22 cellular contexts compared by ENCODE assay signal in the genomic region with DNA sequence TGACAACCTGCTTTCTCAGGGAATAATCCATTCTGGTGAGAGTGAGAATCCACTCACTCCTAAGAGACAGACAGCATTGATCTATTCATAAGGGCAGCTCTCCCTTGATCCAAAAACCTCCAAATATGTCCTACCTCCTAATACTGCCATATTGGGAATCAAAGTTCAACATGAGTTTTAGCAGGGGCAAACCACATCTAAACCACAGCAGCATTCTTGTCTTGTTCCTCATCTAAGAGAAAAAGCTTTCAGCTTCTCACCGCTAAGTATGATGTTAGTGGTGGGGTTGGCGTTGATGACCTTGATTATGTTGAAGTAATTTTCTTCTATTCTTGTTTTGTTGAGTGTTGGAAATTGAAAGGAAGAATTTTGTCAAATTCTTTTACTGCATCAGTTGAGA.
DNase-seq lines count a peak whose midpoint lies in the region; ATAC-seq, FAIRE-seq and TF ChIP-seq lines count a peak whose summit lies in the region.
"Had no signal": no experiment of that assay in that cellular context is flagged by ENCODE, and none has a peak within 500 bp of the region (broad histone marks: within the 10 kb centered on the region; RNA-seq: fewer than 3 reads in every experiment).

No MANE protein-coding gene starts in this region.

- 68% methylated on average over 2 of the region's 2 CpGs for WGBS in mesenchymal stem cell

- H2AFZ ChIP-seq in mesenchymal stem cell (ENCODE audit: low read depth, low read length) (no peak overlapping the region), PC-9 (no peak overlapping the region)
- H2AFZ ChIP-seq: GM23338 had no signal

- H3K27me3 ChIP-seq in mesenchymal stem cell (ENCODE audit: control insufficient read depth in 1 of 2, insufficient read depth in 1 of 2, low read length in 2 of 2) (peaks cover 0 to 2% of the 10 kb centered on the region in 2 experiments), PC-9 (ENCODE audit: insufficient read depth, low read depth) (no peaks in the 10 kb centered on the region)
- H3K27me3 ChIP-seq: BE2C had no signal

- no peak overlapping the region for H3K23ac ChIP-seq in mesenchymal stem cell (ENCODE audit: low read length in 2 of 2)

- no peak overlapping the region for H3K14ac ChIP-seq in mesenchymal stem cell (ENCODE audit: low read length in 2 of 2)

- H3K9me3 ChIP-seq in mesenchymal stem cell (ENCODE audit: control insufficient read depth, low read length) = no peaks in the 10 kb centered on the region
- no peaks in the 10 kb centered on the region for H3K9me3 ChIP-seq in PC-9 (ENCODE audit: insufficient read depth, low read depth)
- H3K9me3 ChIP-seq: BE2C had no signal

- H3K79me1 ChIP-seq in mesenchymal stem cell (replicated peaks; ENCODE audit: low read length, poor library complexity, severe bottlenecking) = no peaks in the 10 kb centered on the region

- no peak overlapping the region for H4K8ac ChIP-seq in mesenchymal stem cell (ENCODE audit: low read length)

- no peaks in the 10 kb centered on the region for H4K20me1 ChIP-seq in PC-9 (ENCODE audit: insufficient read depth)

- DNase-seq in GM19239 (ENCODE audit: insufficient read length, low spot score) = no peak
- peak; percentile 6 for DNase-seq in OCI-M1 (lab: John Stamatoyannopoulos, UW)
- peak; percentile 16 for DNase-seq in astrocyte of the cerebellum (ENCODE audit: low read depth)
- peak; percentile 31 for DNase-seq in mesenchymal stem cell
- DNase-seq in PC-9 = no peak
- no peak for DNase-seq in stimulated activated CD4-positive, alpha-beta T cell treated with anti-CD3 and anti-CD28 coated beads, Interleukin-2, amount 100 ng/mL, for 48 hours
- DNase-seq: BE2C; CD4-positive, CD25-positive, alpha-beta regulatory T cell; COR-L47; DMS 273 treated with DMSO at 0.1 percent for 48 hours; GDM1; KG1; NCI-H1105; NCI-H2081; NCI-H446 treated with DMSO at 0.1 percent for 48 hours; SHP77 had no signal

- BruUV-seq in PC-9 (replicated peaks; lab: Mats Ljungman, UMichigan) = no TSS peak

- no peak overlapping the region for H3K4ac ChIP-seq in mesenchymal stem cell (ENCODE audit: low read depth in 1 of 2, low read length in 2 of 2)

- no peak overlapping the region for H3K4me2 ChIP-seq in mesenchymal stem cell (ENCODE audit: low read length, poor library complexity, severe bottlenecking)
- no peak overlapping the region for H3K4me2 ChIP-seq in PC-9
- H3K4me2 ChIP-seq: GM23338 had no signal

- no peak overlapping the region for H2BK5ac ChIP-seq in mesenchymal stem cell (ENCODE audit: low read depth, low read length, poor library complexity, severe bottlenecking)

- in situ Hi-C loops in astrocyte of the cerebellum (cut with HindIII; ENCODE audit: low sequenced_read_pairs) = no loop called here

- H3K79me2 ChIP-seq in PC-9 (ENCODE audit: low read depth) = no peaks in the 10 kb centered on the region

- no peak overlapping the region for H2BK120ac ChIP-seq in mesenchymal stem cell (ENCODE audit: low read depth, low read length)

- POLR2A ChIA-PET in PC-9 (lab: Charles Lee; ENCODE audit: unreplicated experiment) = no interaction called here

- ATAC-seq in GM21576 (IDR thresholded peaks at IDR 0.05; ENCODE audit: unreplicated experiment) (no peak), HG02623 (IDR thresholded peaks at IDR 0.05; ENCODE audit: unreplicated experiment) (no peak)
- ATAC-seq: GM23338, HCT116 had no signal

- no peaks in the 10 kb centered on the region for H3K9me2 ChIP-seq in PC-9 (ENCODE audit: insufficient read depth)

- no peak overlapping the region for H4K91ac ChIP-seq in mesenchymal stem cell (ENCODE audit: low read length)

- no peak overlapping the region for H2BK15ac ChIP-seq in mesenchymal stem cell (ENCODE audit: low read depth, poor library complexity, severe bottlenecking)

- H3K18ac ChIP-seq in mesenchymal stem cell (ENCODE audit: low read depth in 1 of 2, low read length in 2 of 2) = no peak overlapping the region

- H3K4me3 ChIP-seq in astrocyte of the cerebellum (ENCODE audit: low read depth, low read length) = no peak overlapping the region
- H3K4me3 ChIP-seq in mesenchymal stem cell (ENCODE audit: insufficient read depth in 1 of 2, low read depth in 1 of 2, low read length in 2 of 2) = no peak overlapping the region
- no peak overlapping the region for H3K4me3 ChIP-seq in PC-9
- H3K4me3 ChIP-seq: GM23338, SK-N-MC had no signal

- H3K36me3 ChIP-seq in mesenchymal stem cell (ENCODE audit: control insufficient read depth in 1 of 2, insufficient read depth in 2 of 2, low read depth in 1 of 2, low read length in 2 of 2) (no peaks in the 10 kb centered on the region), PC-9 (ENCODE audit: low read depth) (no peaks in the 10 kb centered on the region)
- H3K36me3 ChIP-seq: BE2C had no signal

- peak; percentile 4 for FAIRE-seq in GM19239 (lab: Jason Lieb, UNC)
- FAIRE-seq: A204.1 had no signal

- H3K9ac ChIP-seq in mesenchymal stem cell (ENCODE audit: low read length) = no peak overlapping the region

- CTCF ChIA-PET in PC-9 (lab: Charles Lee) = no interaction called here

- H3F3A ChIP-seq in PC-9 (ENCODE audit: insufficient read depth, low read depth) = no peaks in the 10 kb centered on the region

- H2BK12ac ChIP-seq in mesenchymal stem cell (ENCODE audit: low read length in 2 of 2) = no peak overlapping the region

- no peak overlapping the region for H3K27ac ChIP-seq in mesenchymal stem cell (ENCODE audit: low read length, poor library complexity, severe bottlenecking)
- no peak overlapping the region for H3K27ac ChIP-seq in PC-9
- H3K27ac ChIP-seq: SK-N-MC had no signal

- H3K4me1 ChIP-seq in mesenchymal stem cell (ENCODE audit: control insufficient read depth, insufficient read depth, low read depth, low read length) = no peaks in the 10 kb centered on the region
- no peaks in the 10 kb centered on the region for H3K4me1 ChIP-seq in PC-9 (replicated peaks; ENCODE audit: insufficient read depth)
- H3K4me1 ChIP-seq: BE2C had no signal

- intact Hi-C loops in PC-9 (cut with micrococcal nuclease; ENCODE audit: unreplicated experiment) = no loop called here

- H2AK5ac ChIP-seq in mesenchymal stem cell (ENCODE audit: low read length, severe bottlenecking) = no peak overlapping the region

- TF ChIP-seq CTCF in astrocyte of the cerebellum (IDR thresholded peaks at IDR 0.05; ENCODE audit: low read depth, low read length, missing control alignments) = no peak
- no peak for TF ChIP-seq CTCF in PC-9 (conservative IDR thresholded peaks at IDR 0.05)

Comparison
In these comparisons a context has a peak if more than half of its experiments do, and no peak if none do; other contexts are left out.
1. DNase-seq: peak in OCI-M1 (single experiment), astrocyte of the cerebellum (single experiment) and mesenchymal stem cell (single experiment); none in GM19239 (single experiment), PC-9 (0 of 2) and stimulated activated CD4-positive, alpha-beta T cell treated with anti-CD3 and anti-CD28 coated beads, Interleukin-2, amount 100 ng/mL, for 48 hours (0 of 2).